21 cellular contexts compared by ENCODE assay signal in genomic region chr2:95004287-95004686, GRCh38. TPM values are rescaled to one million over a fixed set of nuclear protein-coding genes. Genes with fewer than 3 reads are reported as not detected.
A peak's percentile ranks its signal among the peaks of the same experiment; 100 is the strongest.
DNase-seq lines count a peak whose midpoint lies in the region; ATAC-seq, FAIRE-seq and TF ChIP-seq lines count a peak whose summit lies in the region.
"Had no signal": no experiment of that assay in that cellular context is flagged by ENCODE, and none has a peak within 500 bp of the region (broad histone marks: within the 10 kb centered on the region; RNA-seq: fewer than 3 reads in every experiment).

No MANE protein-coding gene starts in this region.

- DNase-seq in activated effector memory CD4-positive, alpha-beta T cell treated with anti-CD3 and anti-CD28 coated beads, Interleukin-2, amount 50 U/mL, for 16 hours, result peak; percentile 38
- DNase-seq in activated effector memory CD4-positive, alpha-beta T cell treated with Interleukin-2 at 50 U/mL for 16 hours, result no peak
- DNase-seq in kidney (peak; percentile 54), spleen (peak; percentile 61), DMS53 (lab: John Stamatoyannopoulos, UW) (no peak)
- DNase-seq: CD8-positive, alpha-beta memory T cell; GF-D8; NCI-H1417 treated with DMSO at 0.1 percent for 48 hours; NCI-H2081; NCI-H510A treated with DMSO at 0.1 percent for 48 hours; NCI-H82; PC-3 had no signal

- H3K4me1 ChIP-seq in kidney (ENCODE audit: control insufficient read depth in 1 of 2, insufficient read depth in 1 of 2, low read depth in 1 of 2, low read length in 2 of 2), result peaks cover 34 to 38% of the 10 kb centered on the region in 2 donors
- no peaks in the 10 kb centered on the region for H3K4me1 ChIP-seq in spleen

- TF ChIP-seq CTCF in kidney (IDR thresholded peaks at IDR 0.05; ENCODE audit: borderline replicate concordance, extremely low read depth, insufficient read depth) (no peak), spleen (IDR thresholded peaks at IDR 0.05 in 8 of 11, conservative IDR thresholded peaks at IDR 0.05 in 3 of 11) (no peak)

- H3K27ac ChIP-seq in KOPT-K1 (ENCODE audit: low read depth, low read length, poor library complexity, severe bottlenecking), result peak overlapping the region; percentile 77
- H3K27ac ChIP-seq in kidney (ENCODE audit: low read depth in 2 of 2, low read length in 2 of 2), result peak overlapping the region; percentile 78 to 94
- no peak overlapping the region for H3K27ac ChIP-seq in spleen

- H3K36me3 ChIP-seq in KOPT-K1 (ENCODE audit: insufficient read depth, low read length), result no peaks in the 10 kb centered on the region
- H3K36me3 ChIP-seq in kidney (ENCODE audit: control insufficient read depth in 1 of 2, insufficient read depth in 2 of 2, low read length in 2 of 2), result no peaks in the 10 kb centered on the region
- H3K36me3 ChIP-seq in spleen, result no peaks in the 10 kb centered on the region

- no peak for ATAC-seq in GM18907 (IDR thresholded peaks at IDR 0.05; ENCODE audit: unreplicated experiment)
- no peak for ATAC-seq in HG02852 (IDR thresholded peaks at IDR 0.05; ENCODE audit: unreplicated experiment)
- ATAC-seq: K562, PC-3 had no signal

- H3K9me3 ChIP-seq in KOPT-K1 (ENCODE audit: insufficient read depth, low read length, poor library complexity, severe bottlenecking) (no peaks in the 10 kb centered on the region), kidney (ENCODE audit: control insufficient read depth in 1 of 2, low read length in 2 of 2) (no peaks in the 10 kb centered on the region), spleen (no peaks in the 10 kb centered on the region)

- intact Hi-C loops in kidney (cut with DNase I) (no loop called here), spleen (cut with DNase I; ENCODE audit: low total_unique reads) (no loop called here)

- FAIRE-seq in kidney (lab: Jason Lieb, UNC), result no peak
- FAIRE-seq: GM12891, GM18507, H1, K562 had no signal

- WGBS in spleen, 5 donors, result 67 to 81% (median 79%) methylated on average over 4 to 5 of the region's 5 CpGs

- H3K4me3 ChIP-seq in kidney (ENCODE audit: low read length in 2 of 2) (no peak overlapping the region), spleen (no peak overlapping the region)
- H3K4me3 ChIP-seq: K562 had no signal

- H3K27me3 ChIP-seq in spleen (replicated peaks in 1 of 7), result peaks cover 0 to 28% (median 2%) of the 10 kb centered on the region in 7 donors

- H3K9ac ChIP-seq in kidney (ENCODE audit: low read length in 2 of 2), result peak overlapping the region in 1 of 2 donors; percentile 52

- no peak for TF ChIP-seq POLR2A in spleen (IDR thresholded peaks at IDR 0.05)

RNA-seq across cellular contexts. Expression of gene MAL, which starts 21.2 kb away (rescaled TPM):
- total RNA-seq in kidney (477 TPM), spleen (10 to 100 TPM in 3 of 7 donors, 1 to 10 TPM in 4; 4.7 to 18.8 (median 8.1) TPM)
- polyA plus RNA-seq in kidney (ENCODE audit: insufficient read depth, low read depth, low replicate concordance) (1,006 TPM), spleen (10 to 100 TPM in 1 of 3 donors, 1 to 10 TPM in 2; 8.4 to 12.7 (median 9.0) TPM)
- total RNA-seq: A172, H1, K562 had no signal
- polyA plus RNA-seq: BJ, H1, K562 had no signal

Comparison
In these comparisons a context has a peak if more than half of its experiments do, and no peak if none do; other contexts are left out.
1. DNase-seq: peak in activated effector memory CD4-positive, alpha-beta T cell treated with anti-CD3 and anti-CD28 coated beads, Interleukin-2, amount 50 U/mL, for 16 hours (single experiment), kidney (single experiment) and spleen (single experiment); none in activated effector memory CD4-positive, alpha-beta T cell treated with Interleukin-2 at 50 U/mL for 16 hours (single experiment) and DMS53 (single experiment).
2. H3K27ac ChIP-seq: peak in KOPT-K1 (single experiment) and kidney (2 of 2); none in spleen (0 of 8).
3. RNA of gene MAL, which starts 21.2 kb away (total RNA-seq): 477 TPM in kidney (single experiment); 4.7 to 18.8 TPM in spleen; every median in the first group is over 10 times any median in the second.